Comparison of ENCODE assay signal across 7 cellular contexts in genomic region chr1:200558866-200559459, GRCh38.
DNase-seq lines count a peak whose midpoint lies in the region.

No MANE protein-coding gene starts in this region.

- H4K20me1 ChIP-seq in GM23248 (ENCODE audit: insufficient read depth): no peaks in the 10 kb centered on the region

- CTCF ChIA-PET in activated CD4-positive, alpha-beta memory T cell treated with anti-CD3 and anti-CD28 coated beads, Interleukin-2, amount 10 ng/mL, durations not matched to agents 7 days and 5 days (lab: Charles Lee): interaction anchor here (0.7 to 1.9 kb wide), 16 partner anchors 9 to 664 kb away, joined by 3 to 9 read pairs (median 4); no protein-coding TSS in a partner anchor

- H3K9me3 ChIP-seq in GM23248 (ENCODE audit: low read depth) (no peaks in the 10 kb centered on the region), NT2/D1 (ENCODE audit: insufficient read depth, low read length) (no peaks in the 10 kb centered on the region), mesenchymal stem cell (ENCODE audit: control insufficient read depth, low read length) (no peaks in the 10 kb centered on the region)

- no peak overlapping the region for H2AFZ ChIP-seq in GM23248
- H2AFZ ChIP-seq in mesenchymal stem cell (ENCODE audit: low read depth, low read length): no peak overlapping the region

- H3K27me3 ChIP-seq in GM23248 (replicated peaks; ENCODE audit: insufficient read depth) (no peaks in the 10 kb centered on the region), NT2/D1 (ENCODE audit: insufficient read depth, insufficient read length) (no peaks in the 10 kb centered on the region), mesenchymal stem cell (ENCODE audit: control insufficient read depth in 1 of 2, insufficient read depth in 1 of 2, low read length in 2 of 2) (no peaks in the 10 kb centered on the region)

- no peak overlapping the region for H2BK120ac ChIP-seq in mesenchymal stem cell (ENCODE audit: low read depth, low read length)

- no peak overlapping the region for H4K91ac ChIP-seq in mesenchymal stem cell (ENCODE audit: low read length)

- no peak overlapping the region for H3K18ac ChIP-seq in mesenchymal stem cell (ENCODE audit: low read depth in 1 of 2, low read length in 2 of 2)

- H3K4me2 ChIP-seq in GM23248 (ENCODE audit: unreplicated experiment) (no peak overlapping the region), mesenchymal stem cell (ENCODE audit: low read length, poor library complexity, severe bottlenecking) (no peak overlapping the region)

- no peak overlapping the region for H3K23ac ChIP-seq in mesenchymal stem cell (ENCODE audit: low read length in 2 of 2)

- H3K79me1 ChIP-seq in mesenchymal stem cell (replicated peaks; ENCODE audit: low read length, poor library complexity, severe bottlenecking): peaks cover 1% of the 10 kb centered on the region

- no peak overlapping the region for H2BK15ac ChIP-seq in mesenchymal stem cell (ENCODE audit: low read depth, poor library complexity, severe bottlenecking)

- no peak overlapping the region for H3K4me3 Mint-ChIP-seq in activated CD4-positive, alpha-beta memory T cell treated with anti-CD3 and anti-CD28 coated beads, Interleukin-2, amount 10 ng/mL, durations not matched to agents 7 days and 5 days

- H3K9me2 ChIP-seq in GM23248 (ENCODE audit: insufficient read depth): no peaks in the 10 kb centered on the region

- H2BK5ac ChIP-seq in mesenchymal stem cell (ENCODE audit: low read depth, low read length, poor library complexity, severe bottlenecking): no peak overlapping the region

- H3K36me3 ChIP-seq in GM23248 (ENCODE audit: low read depth) (no peaks in the 10 kb centered on the region), NT2/D1 (ENCODE audit: insufficient read depth, insufficient read length, low read length) (peaks cover 55% of the 10 kb centered on the region), mesenchymal stem cell (ENCODE audit: control insufficient read depth in 1 of 2, insufficient read depth in 2 of 2, low read depth in 1 of 2, low read length in 2 of 2) (peaks cover 0 to 5% of the 10 kb centered on the region in 2 experiments)

- no peak overlapping the region for H4K8ac ChIP-seq in mesenchymal stem cell (ENCODE audit: low read length)

- no peak overlapping the region for H3K14ac ChIP-seq in mesenchymal stem cell (ENCODE audit: low read length in 2 of 2)

- H2BK12ac ChIP-seq in mesenchymal stem cell (ENCODE audit: low read length in 2 of 2): no peak overlapping the region

- H3K4me3 ChIP-seq in GM23248: no peak overlapping the region
- no peak overlapping the region for H3K4me3 ChIP-seq in NT2/D1 (ENCODE audit: insufficient read length, low read depth)
- no peak overlapping the region for H3K4me3 ChIP-seq in mesenchymal stem cell (ENCODE audit: insufficient read depth in 1 of 2, low read depth in 1 of 2, low read length in 2 of 2)

- in situ Hi-C loops in GM23248 (cut with MboI): no loop called here

- H3F3A ChIP-seq in GM23248 (ENCODE audit: insufficient read depth): no peaks in the 10 kb centered on the region

- H3K27ac ChIP-seq in GM23248: no peak overlapping the region
- H3K27ac ChIP-seq in mesenchymal stem cell (ENCODE audit: low read length, poor library complexity, severe bottlenecking): no peak overlapping the region

- no peak overlapping the region for H3K27ac Mint-ChIP-seq in activated CD4-positive, alpha-beta memory T cell treated with anti-CD3 and anti-CD28 coated beads, Interleukin-2, amount 10 ng/mL, durations not matched to agents 7 days and 5 days

- no peak overlapping the region for H3K4ac ChIP-seq in mesenchymal stem cell (ENCODE audit: low read depth in 1 of 2, low read length in 2 of 2)

- H3K9ac ChIP-seq in GM23248: no peak overlapping the region
- H3K9ac ChIP-seq in NT2/D1 (ENCODE audit: insufficient read length, low read depth): no peak overlapping the region
- no peak overlapping the region for H3K9ac ChIP-seq in mesenchymal stem cell (ENCODE audit: low read length)

- POLR2A ChIA-PET in activated CD4-positive, alpha-beta memory T cell treated with anti-CD3 and anti-CD28 coated beads, Interleukin-2, amount 10 ng/mL, durations not matched to agents 7 days and 5 days (lab: Charles Lee): no interaction called here

- 48 to 60% methylated on average over 2 of the region's 2 CpGs for WGBS in GM23248 (ENCODE audit: low coverage in 1 of 2, low lambda C conversion rate in 2 of 2, missing lambda C conversion rate in 2 of 2), 2 experiments
- WGBS in mesenchymal stem cell: no CpG with 5 or more reads among the region's 2 CpGs

- peaks cover 43% of the 10 kb centered on the region for H3K36me3 Mint-ChIP-seq in activated CD4-positive, alpha-beta memory T cell treated with anti-CD3 and anti-CD28 coated beads, Interleukin-2, amount 10 ng/mL, durations not matched to agents 7 days and 5 days (ENCODE audit: low read depth)

- H3K79me2 ChIP-seq in GM23248 (ENCODE audit: insufficient read depth): no peaks in the 10 kb centered on the region

- DNase-seq in DMS53 treated with DMSO at 0.1 percent for 48 hours (lab: John Stamatoyannopoulos, UW; ENCODE audit: unreplicated experiment) (peak; percentile 46), GM23248 (peak; percentile 73), NT2/D1 (ENCODE audit: low read depth, low spot score) (peak; percentile 44), cerebellum (ENCODE audit: low spot score) (peak; percentile 18), mesenchymal stem cell (peak; percentile 64), NCI-H1436 (lab: John Stamatoyannopoulos, UW) (no peak)
- DNase-seq in activated CD4-positive, alpha-beta memory T cell treated with anti-CD3 and anti-CD28 coated beads, Interleukin-2, amount 10 ng/mL, durations not matched to agents 7 days and 5 days: no peak

- no peaks in the 10 kb centered on the region for H3K4me1 ChIP-seq in GM23248 (ENCODE audit: insufficient read depth)
- no peaks in the 10 kb centered on the region for H3K4me1 ChIP-seq in NT2/D1 (ENCODE audit: insufficient read depth, insufficient read length)
- no peaks in the 10 kb centered on the region for H3K4me1 ChIP-seq in mesenchymal stem cell (ENCODE audit: control insufficient read depth, insufficient read depth, low read depth, low read length)

- H2AK5ac ChIP-seq in mesenchymal stem cell (ENCODE audit: low read length, severe bottlenecking): no peak overlapping the region

- no peaks in the 10 kb centered on the region for H3K27me3 Mint-ChIP-seq in activated CD4-positive, alpha-beta memory T cell treated with anti-CD3 and anti-CD28 coated beads, Interleukin-2, amount 10 ng/mL, durations not matched to agents 7 days and 5 days

- no peaks in the 10 kb centered on the region for H3K9me3 Mint-ChIP-seq in activated CD4-positive, alpha-beta memory T cell treated with anti-CD3 and anti-CD28 coated beads, Interleukin-2, amount 10 ng/mL, durations not matched to agents 7 days and 5 days

- peaks cover 11% of the 10 kb centered on the region for H3K4me1 Mint-ChIP-seq in activated CD4-positive, alpha-beta memory T cell treated with anti-CD3 and anti-CD28 coated beads, Interleukin-2, amount 10 ng/mL, durations not matched to agents 7 days and 5 days

Comparison
In these comparisons a context has a peak if more than half of its experiments do, and no peak if none do; other contexts are left out.
1. DNase-seq: peak in DMS53 treated with DMSO at 0.1 percent for 48 hours (single experiment), GM23248 (single experiment), NT2/D1 (single experiment), cerebellum (single experiment) and mesenchymal stem cell (single experiment); none in activated CD4-positive, alpha-beta memory T cell treated with anti-CD3 and anti-CD28 coated beads, Interleukin-2, amount 10 ng/mL, durations not matched to agents 7 days and 5 days (single experiment) and NCI-H1436 (single experiment).